Comparison of ENCODE assay signal across 8 cellular contexts in the genomic region with DNA sequence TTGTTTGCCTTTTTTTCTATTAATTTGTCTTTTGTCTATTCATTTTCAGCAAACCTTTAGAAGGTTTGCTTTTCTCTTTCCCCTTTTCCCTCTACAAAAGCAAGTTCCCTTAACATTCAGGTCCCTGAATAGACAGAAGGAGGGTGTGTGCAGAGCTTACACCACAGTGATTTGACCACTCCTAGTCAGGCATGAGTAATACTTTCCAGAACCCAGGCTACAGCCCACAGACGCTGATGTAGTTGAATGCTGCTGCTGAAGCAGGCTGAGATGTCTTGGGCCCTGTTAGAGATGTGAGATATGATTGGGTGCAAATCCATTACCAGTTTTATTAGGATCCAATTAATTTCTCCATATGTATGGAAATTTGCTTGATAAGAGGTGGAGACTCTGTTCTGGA.
DNase-seq lines count a peak whose midpoint lies in the region; ATAC-seq lines count a peak whose summit lies in the region.
"Not testable (repeated sequence)": the region's sequence is repeated elsewhere in the genome, so short reads cannot be mapped to it uniquely, and the experiment has no call there.

No MANE protein-coding gene starts in this region.

- H3K4me3 Mint-ChIP-seq in activated T-helper 17 cell treated with anti-CD3 and anti-CD28 coated beads, Interleukin-2, amount 50 U/mL, for 72 hours; stimulated activated naive B cell treated with anti-CD40 and anti-IgM and Interleukin-4, amounts not matched to agents 10 μg/mL and 1 μg/mL and 100 μg/mL, for 72 hours: not testable (repeated sequence)

- H3K27ac Mint-ChIP-seq in activated T-helper 17 cell treated with anti-CD3 and anti-CD28 coated beads, Interleukin-2, amount 50 U/mL, for 72 hours; stimulated activated naive B cell treated with anti-CD40 and anti-IgM and Interleukin-4, amounts not matched to agents 10 μg/mL and 1 μg/mL and 100 μg/mL, for 72 hours: not testable (repeated sequence)

- H3K4me1 Mint-ChIP-seq in activated T-helper 17 cell treated with anti-CD3 and anti-CD28 coated beads, Interleukin-2, amount 50 U/mL, for 72 hours; stimulated activated naive B cell treated with anti-CD40 and anti-IgM and Interleukin-4, amounts not matched to agents 10 μg/mL and 1 μg/mL and 100 μg/mL, for 72 hours: not testable (repeated sequence)

- DNase-seq in stimulated activated naive B cell treated with anti-CD40 and anti-IgM and Interleukin-4, amounts not matched to agents 10 μg/mL and 1 μg/mL and 100 μg/mL, for 72 hours, result peak; percentile 8

- ATAC-seq in GM18861 (IDR thresholded peaks at IDR 0.05; ENCODE audit: unreplicated experiment) (peak; percentile 70), GM19395 (IDR thresholded peaks at IDR 0.05; ENCODE audit: unreplicated experiment) (peak; percentile 77), GM21576 (IDR thresholded peaks at IDR 0.05; ENCODE audit: unreplicated experiment) (peak; percentile 56), HG02763 (IDR thresholded peaks at IDR 0.05; ENCODE audit: unreplicated experiment) (peak; percentile 61), HG03045 (IDR thresholded peaks at IDR 0.05; ENCODE audit: unreplicated experiment) (peak; percentile 46), HG03520 (IDR thresholded peaks at IDR 0.05; ENCODE audit: unreplicated experiment) (peak; percentile 81)
- ATAC-seq in activated T-helper 17 cell treated with anti-CD3 and anti-CD28 coated beads, Interleukin-2, amount 50 U/mL, for 72 hours (replicated peaks), result peak; percentile 29
- ATAC-seq in stimulated activated naive B cell treated with anti-CD40 and anti-IgM and Interleukin-4, amounts not matched to agents 10 μg/mL and 1 μg/mL and 100 μg/mL, for 72 hours (replicated peaks), result peak; percentile 76 to 93

- not testable (repeated sequence) for H3K36me3 Mint-ChIP-seq in activated T-helper 17 cell treated with anti-CD3 and anti-CD28 coated beads, Interleukin-2, amount 50 U/mL, for 72 hours (ENCODE audit: low read depth); stimulated activated naive B cell treated with anti-CD40 and anti-IgM and Interleukin-4, amounts not matched to agents 10 μg/mL and 1 μg/mL and 100 μg/mL, for 72 hours

- not testable (repeated sequence) for H3K27me3 Mint-ChIP-seq in activated T-helper 17 cell treated with anti-CD3 and anti-CD28 coated beads, Interleukin-2, amount 50 U/mL, for 72 hours; stimulated activated naive B cell treated with anti-CD40 and anti-IgM and Interleukin-4, amounts not matched to agents 10 μg/mL and 1 μg/mL and 100 μg/mL, for 72 hours

- not testable (repeated sequence) for H3K9me3 Mint-ChIP-seq in activated T-helper 17 cell treated with anti-CD3 and anti-CD28 coated beads, Interleukin-2, amount 50 U/mL, for 72 hours; stimulated activated naive B cell treated with anti-CD40 and anti-IgM and Interleukin-4, amounts not matched to agents 10 μg/mL and 1 μg/mL and 100 μg/mL, for 72 hours

Comparison
In these comparisons a context has a peak if more than half of its experiments do, and no peak if none do; other contexts are left out.
1. Peak in every context shown above with its lines: DNase-seq and ATAC-seq.
2. ATAC-seq: peak in every context shown above with its lines; median percentile 84 in stimulated activated naive B cell treated with anti-CD40 and anti-IgM and Interleukin-4, amounts not matched to agents 10 μg/mL and 1 μg/mL and 100 μg/mL, for 72 hours; 81 in HG03520; 77 in GM19395; 70 in GM18861; 61 in HG02763; 56 in GM21576; 46 in HG03045; 29 in activated T-helper 17 cell treated with anti-CD3 and anti-CD28 coated beads, Interleukin-2, amount 50 U/mL, for 72 hours.